ENCODE assay signal across 17 cellular contexts in the genomic region with DNA sequence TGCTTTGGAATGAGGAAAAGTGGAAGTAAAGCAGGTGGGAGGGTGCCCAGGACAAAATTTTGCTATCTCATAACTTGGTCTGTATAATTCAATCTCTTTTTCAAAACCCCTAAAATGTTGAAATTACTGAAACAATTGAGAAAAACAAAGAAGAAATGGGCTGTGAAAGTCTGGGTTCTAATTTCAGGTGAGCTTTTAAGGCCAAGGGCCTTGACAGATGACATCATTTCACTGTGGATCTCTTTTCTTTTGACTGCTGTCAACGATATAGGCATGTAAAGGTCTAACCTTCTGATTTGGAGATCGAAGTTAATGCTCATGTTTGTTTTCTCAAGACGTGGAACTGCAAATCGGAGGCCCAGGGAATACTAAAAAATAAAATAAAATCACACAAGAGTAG.
DNase-seq lines count a peak whose midpoint lies in the region; ATAC-seq and TF ChIP-seq lines count a peak whose summit lies in the region.
"Had no signal": no experiment of that assay in that cellular context is flagged by ENCODE, and none has a peak within 500 bp of the region (broad histone marks: within the 10 kb centered on the region; RNA-seq: fewer than 3 reads in every experiment).

No MANE protein-coding gene starts in this region.

- H3K36me3 ChIP-seq in HEK293 (ENCODE audit: control insufficient read depth in 2 of 2, insufficient read depth in 1 of 2, low read length in 2 of 2) (no peaks in the 10 kb centered on the region), IMR-90 (ENCODE audit: control insufficient read depth, insufficient read depth, low read length) (no peaks in the 10 kb centered on the region)
- H3K36me3 ChIP-seq in CD4-positive, alpha-beta memory T cell (ENCODE audit: insufficient read depth, low read length), result no peaks in the 10 kb centered on the region
- H3K36me3 ChIP-seq: BE2C had no signal

- H3K79me1 ChIP-seq in IMR-90 (ENCODE audit: low read depth in 1 of 2, low read length in 2 of 2), result no peaks in the 10 kb centered on the region

- H3K9me3 ChIP-seq in HEK293 (ENCODE audit: control insufficient read depth, insufficient read depth, low read depth, low read length) (no peaks in the 10 kb centered on the region), IMR-90 (ENCODE audit: control insufficient read depth, insufficient read depth, low read length) (no peaks in the 10 kb centered on the region)
- no peaks in the 10 kb centered on the region for H3K9me3 ChIP-seq in CD4-positive, alpha-beta memory T cell (ENCODE audit: control insufficient read depth in 1 of 2, low read length in 2 of 2)
- H3K9me3 ChIP-seq: BE2C, BLaER1, Caco-2 had no signal

- no peak overlapping the region for H3K23ac ChIP-seq in IMR-90 (ENCODE audit: low read depth, low read length)

- no peak for TF ChIP-seq CTCF in HEK293 (tag by site-specific recombination; IDR thresholded peaks at IDR 0.05)
- TF ChIP-seq CTCF in IMR-90 (conservative IDR thresholded peaks at IDR 0.05; ENCODE audit: low read depth, low read length), result no peak
- TF ChIP-seq CTCF in nephron progenitor cell (IDR thresholded peaks at IDR 0.05), result no peak

- H3K4me3 ChIP-seq in HEK293 (ENCODE audit: low read depth, low read length) (no peak overlapping the region), IMR-90 (ENCODE audit: insufficient read depth, low read depth, low read length) (no peak overlapping the region)
- no peak overlapping the region for H3K4me3 ChIP-seq in CD4-positive, alpha-beta memory T cell (ENCODE audit: low read length in 2 of 2)
- H3K4me3 ChIP-seq: BLaER1 had no signal

- H3K27ac Mint-ChIP-seq in nephron progenitor cell, result peak overlapping the region; percentile 83
- no peak overlapping the region for H3K27ac Mint-ChIP-seq in CD4-positive, alpha-beta memory T cell
- H3K27ac Mint-ChIP-seq: CD14-positive monocyte; CD4-positive, CD25-positive, alpha-beta regulatory T cell; CD8-positive, alpha-beta T cell had no signal

- H3K14ac ChIP-seq in IMR-90 (replicated peaks; ENCODE audit: low read depth, low read length), result no peak overlapping the region

- DNase-seq in IMR-90 (no peak), nephron progenitor cell (no peak), NCI-H526 (lab: John Stamatoyannopoulos, UW) (no peak)
- DNase-seq in CD4-positive, alpha-beta memory T cell, result no peak
- DNase-seq: 8988T; ACHN; BE2C; C1 segment of cervical spinal cord; Caco-2; Calu3; CD4-positive, CD25-positive, alpha-beta regulatory T cell; CD8-positive, alpha-beta T cell; DMS79 treated with DMSO at 0.1 percent for 48 hours; GF-D8 had no signal

- no peaks in the 10 kb centered on the region for H3K9me1 ChIP-seq in IMR-90 (ENCODE audit: insufficient read depth, low read length)

- H2AK9ac ChIP-seq in IMR-90 (replicated peaks; ENCODE audit: low read depth, low read length, poor library complexity), result no peak overlapping the region

- H3K27ac ChIP-seq in HEK293 (ENCODE audit: extremely low read depth, low read depth, low read length), result no peak overlapping the region
- no peak overlapping the region for H3K27ac ChIP-seq in IMR-90 (ENCODE audit: insufficient read depth, low read length)
- no peak overlapping the region for H3K27ac ChIP-seq in CD4-positive, alpha-beta memory T cell (ENCODE audit: low read depth, low read length)
- H3K27ac ChIP-seq: BLaER1 had no signal

- H2BK15ac ChIP-seq in IMR-90 (ENCODE audit: low read depth, low read length), result no peak overlapping the region

- intact Hi-C loops in IMR-90 (cut with micrococcal nuclease), result no loop called here
- intact Hi-C loops in CD4-positive, alpha-beta memory T cell (cut with micrococcal nuclease), result no loop called here

- no peak overlapping the region for H3K9ac ChIP-seq in IMR-90 (ENCODE audit: low read depth, low read length)
- H3K9ac ChIP-seq: BLaER1 had no signal

- dilution Hi-C loops in IMR-90 (cut with HindIII; ENCODE audit: low sequenced_read_pairs, unreplicated experiment), result no loop called here

- H3K4ac ChIP-seq in IMR-90 (ENCODE audit: low read depth, low read length), result 0 out of 2 replicates have a peak overlapping the region, but pooled peaks have one; percentile 21

- H3K4me2 ChIP-seq in IMR-90 (ENCODE audit: low read depth, low read length), result no peak overlapping the region
- H3K4me2 ChIP-seq: BLaER1 had no signal

- no peak for ATAC-seq in IMR-90 (ENCODE audit: low read depth)
- ATAC-seq: CD8-positive, alpha-beta T cell had no signal

- no peaks in the 10 kb centered on the region for H4K20me1 ChIP-seq in IMR-90 (ENCODE audit: insufficient read depth, low read length)
- H4K20me1 ChIP-seq: BLaER1 had no signal

- no peak overlapping the region for H3K56ac ChIP-seq in IMR-90 (ENCODE audit: extremely low read depth, insufficient read depth, low read length)

- H3K4me1 ChIP-seq in HEK293 (ENCODE audit: control insufficient read depth, insufficient read depth, low read length) (peaks cover 19% of the 10 kb centered on the region), IMR-90 (ENCODE audit: control insufficient read depth, insufficient read depth, low read length) (peaks cover 2% of the 10 kb centered on the region; the same call in 1 of the 2 replicates)
- H3K4me1 ChIP-seq in CD4-positive, alpha-beta memory T cell (ENCODE audit: insufficient read depth, low read length), result no peaks in the 10 kb centered on the region
- H3K4me1 ChIP-seq: BE2C, BLaER1, Caco-2 had no signal

- no peak overlapping the region for H4K91ac ChIP-seq in IMR-90 (ENCODE audit: insufficient read depth, low read depth, low read length)

- H2AK5ac ChIP-seq in IMR-90 (ENCODE audit: low read depth, low read length), result no peak overlapping the region

- peak overlapping the region; percentile 55; the same call in 1 of the 2 replicates for H2BK20ac ChIP-seq in IMR-90 (ENCODE audit: low read depth, low read length)

- H3K36me3 Mint-ChIP-seq in nephron progenitor cell (ENCODE audit: low read depth), result peaks cover 71% of the 10 kb centered on the region
- no peaks in the 10 kb centered on the region for H3K36me3 Mint-ChIP-seq in CD4-positive, alpha-beta memory T cell
- H3K36me3 Mint-ChIP-seq: CD14-positive monocyte; CD4-positive, CD25-positive, alpha-beta regulatory T cell; CD8-positive, alpha-beta T cell had no signal

- no peak overlapping the region for H4K5ac ChIP-seq in IMR-90 (ENCODE audit: low read depth, low read length)

- no peak overlapping the region for H2BK5ac ChIP-seq in IMR-90 (ENCODE audit: low read depth, low read length, poor library complexity, severe bottlenecking)

- no peak overlapping the region for H2AFZ ChIP-seq in IMR-90 (replicated peaks; ENCODE audit: low read length, poor library complexity)

- TF ChIP-seq POLR2A in IMR-90 (IDR thresholded peaks at IDR 0.05; ENCODE audit: low read depth, low read length), result no peak

- no peak overlapping the region for H4K8ac ChIP-seq in IMR-90 (ENCODE audit: low read depth in 2 of 2, low read length in 2 of 2)

- no peaks in the 10 kb centered on the region; the same call in 1 of the 2 replicates for H3K27me3 ChIP-seq in IMR-90 (ENCODE audit: control insufficient read depth, insufficient read depth, low read length)
- H3K27me3 ChIP-seq in CD4-positive, alpha-beta memory T cell (ENCODE audit: insufficient read depth, low read length), result no peaks in the 10 kb centered on the region
- H3K27me3 ChIP-seq: BE2C, BLaER1 had no signal

- no peak overlapping the region for H2BK120ac ChIP-seq in IMR-90 (ENCODE audit: low read depth, low read length)

- no TSS peak for BruUV-seq in IMR-90 (replicated peaks; lab: Mats Ljungman, UMichigan)

- WGBS in IMR-90 (ENCODE audit: extremely low coverage in 2 of 2, insufficient read length in 1 of 2), 2 experiments, result no CpG with 5 or more reads among the region's 4 CpGs

- POLR2A ChIA-PET in HEK293 (lab: Yijun Ruan, JAX), result no interaction called here
- POLR2A ChIA-PET in IMR-90 (lab: Charles Lee; ENCODE audit: unreplicated experiment), result no interaction called here
- POLR2A ChIA-PET in CD4-positive, alpha-beta memory T cell (lab: Charles Lee; ENCODE audit: partially characterized antibody), result no interaction called here

- CTCF ChIA-PET in HEK293 (lab: Yijun Ruan, JAX) (no interaction called here), IMR-90 (lab: Yijun Ruan, JAX) (interaction anchor here (0.5 kb wide), 1 partner anchor 1530 kb away, joined by 3 read pairs; no protein-coding TSS in a partner anchor)
- CTCF ChIA-PET in CD4-positive, alpha-beta memory T cell (lab: Charles Lee; ENCODE audit: partially characterized antibody), result interaction anchor here (1.3 kb wide), 1 partner anchor 13 kb away, joined by 3 read pairs; no protein-coding TSS in a partner anchor

- in situ Hi-C loops in IMR-90 (cut with MboI; ENCODE audit: low sequenced_read_pairs), result no loop called here

- no peak for TF ChIP-seq RAD21 in IMR-90 (IDR thresholded peaks at IDR 0.05; ENCODE audit: low read length)

- H3K27me3 Mint-ChIP-seq in nephron progenitor cell (ENCODE audit: low read depth, poor library complexity), result no peaks in the 10 kb centered on the region
- peaks cover 4 to 6% of the 10 kb centered on the region in 2 donors for H3K27me3 Mint-ChIP-seq in CD4-positive, alpha-beta memory T cell

- H3K9me3 Mint-ChIP-seq in nephron progenitor cell, result no peaks in the 10 kb centered on the region
- H3K9me3 Mint-ChIP-seq in CD4-positive, alpha-beta memory T cell, result peaks cover 0 to 3% (median under 1%) of the 10 kb centered on the region in 8 donors
- H3K9me3 Mint-ChIP-seq: CD8-positive, alpha-beta T cell had no signal

- no peak overlapping the region for H3K4me3 Mint-ChIP-seq in nephron progenitor cell
- H3K4me3 Mint-ChIP-seq in CD4-positive, alpha-beta memory T cell, result no peak overlapping the region
- H3K4me3 Mint-ChIP-seq: CD14-positive monocyte; CD4-positive, CD25-positive, alpha-beta regulatory T cell; CD8-positive, alpha-beta T cell had no signal

- H3K4me1 Mint-ChIP-seq in nephron progenitor cell, result peaks cover 37% of the 10 kb centered on the region
- H3K4me1 Mint-ChIP-seq in CD4-positive, alpha-beta memory T cell, result no peaks in the 10 kb centered on the region
- H3K4me1 Mint-ChIP-seq: CD14-positive monocyte; CD4-positive, CD25-positive, alpha-beta regulatory T cell had no signal

- H3K18ac ChIP-seq in IMR-90 (ENCODE audit: low read depth, low read length), result no peak overlapping the region

TF ChIP-seq in HEK293, 187 proteins besides CTCF, POLR2A, EP300 and RAD21 (continues in another document):
- TF ChIP-seq SP2 (tag by site-specific recombination; IDR thresholded peaks at IDR 0.05), result no peak
- TF ChIP-seq ZNF571 (tag by site-specific recombination; IDR thresholded peaks at IDR 0.05), result no peak
- peak; percentile 50 for TF ChIP-seq SETDB1 (IDR thresholded peaks at IDR 0.05; ENCODE audit: insufficient read length, low read length)
- TF ChIP-seq ZNF585B (tag by site-specific recombination; IDR thresholded peaks at IDR 0.05), result no peak
- TF ChIP-seq HOXD13 (CRISPR knock-in tag; IDR thresholded peaks at IDR 0.05; ENCODE audit: borderline replicate concordance), result no peak

TF ChIP-seq in IMR-90, 13 proteins besides CTCF, POLR2A, EP300 and RAD21 (continues in another document):
- TF ChIP-seq MAFK (IDR thresholded peaks at IDR 0.05; ENCODE audit: low read depth, low read length) (no peak), MXI1 (IDR thresholded peaks at IDR 0.05; ENCODE audit: borderline replicate concordance, low read depth, low read length) (no peak), MAZ (IDR thresholded peaks at IDR 0.05; ENCODE audit: borderline replicate concordance, low read depth, low read length) (no peak), BHLHE40 (IDR thresholded peaks at IDR 0.05; ENCODE audit: low read depth, low read length) (no peak), SMC3 (IDR thresholded peaks at IDR 0.05; ENCODE audit: low read depth, low read length) (no peak)
